ENCODE assay signal across 2 cellular contexts in the genomic region with DNA sequence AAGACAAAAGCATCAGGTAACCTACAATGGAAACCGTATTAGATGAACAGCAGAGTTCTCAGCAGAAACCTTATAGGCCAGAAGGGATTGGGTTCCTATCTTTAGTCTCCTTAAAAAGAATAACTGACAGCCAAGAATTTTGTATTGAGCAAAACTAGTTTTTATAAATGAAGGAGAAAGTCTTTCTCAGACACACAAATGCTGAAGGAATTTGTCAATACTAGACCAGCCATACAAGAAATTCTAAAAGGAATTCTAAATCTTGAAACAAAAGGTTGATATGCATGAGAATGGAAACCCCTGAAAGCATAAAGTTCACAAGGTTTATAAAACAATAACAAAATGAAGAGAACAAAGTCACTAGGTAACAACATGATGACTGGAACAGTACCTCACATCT.
A peak's percentile ranks its signal among the peaks of the same experiment; 100 is the strongest.
TF ChIP-seq lines count a peak whose summit lies in the region.

No MANE protein-coding gene starts in this region.

TF ChIP-seq in HepG2, 621 proteins besides CTCF, POLR2A, EP300 and RAD21:
- TF ChIP-seq ZNF337 (CRISPR knock-in tag; IDR thresholded peaks at IDR 0.05; ENCODE audit: borderline replicate concordance, low read depth) (peak; percentile 99; the same call in 1 of the 2 replicates), RXRB (CRISPR knock-in tag; IDR thresholded peaks at IDR 0.05; ENCODE audit: borderline replicate concordance) (no peak)
TF ChIP-seq in HepG2: peak in this region for 1.

TF ChIP-seq in HEK293, 187 proteins besides CTCF, POLR2A, EP300 and RAD21:
- no peak for TF ChIP-seq ZNF639 (tag by site-specific recombination; IDR thresholded peaks at IDR 0.05)
- TF ChIP-seq ZNF654 (tag by site-specific recombination; IDR thresholded peaks at IDR 0.05; ENCODE audit: low read depth), result no peak
- no peak for TF ChIP-seq PBX3 (CRISPR knock-in tag; IDR thresholded peaks at IDR 0.05)
- TF ChIP-seq ZEB2 (tag by site-specific recombination; IDR thresholded peaks at IDR 0.05), result no peak
- TF ChIP-seq, protein P1, sequence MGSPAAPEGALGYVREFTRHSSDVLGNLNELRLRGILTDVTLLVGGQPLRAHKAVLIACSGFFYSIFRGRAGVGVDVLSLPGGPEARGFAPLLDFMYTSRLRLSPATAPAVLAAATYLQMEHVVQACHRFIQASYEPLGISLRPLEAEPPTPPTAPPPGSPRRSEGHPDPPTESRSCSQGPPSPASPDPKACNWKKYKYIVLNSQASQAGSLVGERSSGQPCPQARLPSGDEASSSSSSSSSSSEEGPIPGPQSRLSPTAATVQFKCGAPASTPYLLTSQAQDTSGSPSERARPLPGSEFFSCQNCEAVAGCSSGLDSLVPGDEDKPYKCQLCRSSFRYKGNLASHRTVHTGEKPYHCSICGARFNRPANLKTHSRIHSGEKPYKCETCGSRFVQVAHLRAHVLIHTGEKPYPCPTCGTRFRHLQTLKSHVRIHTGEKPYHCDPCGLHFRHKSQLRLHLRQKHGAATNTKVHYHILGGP (tag by site-specific recombination; IDR thresholded peaks at IDR 0.05), result no peak
- TF ChIP-seq ZNF530 (tag by site-specific recombination; IDR thresholded peaks at IDR 0.05; ENCODE audit: low read depth), result no peak
- TF ChIP-seq ZNF175 (tag by site-specific recombination; IDR thresholded peaks at IDR 0.05), result no peak
- no peak for TF ChIP-seq ZNF112 (tag by site-specific recombination; IDR thresholded peaks at IDR 0.05)
- no peak for TF ChIP-seq ZSCAN4 (tag by site-specific recombination; IDR thresholded peaks at IDR 0.05)
- TF ChIP-seq ZNF626 (tag by site-specific recombination; IDR thresholded peaks at IDR 0.05), result 0 out of 2 replicates have a peak, but pooled peaks have one; percentile 39
- TF ChIP-seq ZNF747 (tag by site-specific recombination; IDR thresholded peaks at IDR 0.05), result no peak
- no peak for TF ChIP-seq ZNF292 (tag by site-specific recombination; IDR thresholded peaks at IDR 0.05; ENCODE audit: borderline replicate concordance, low read depth)
- no peak for TF ChIP-seq ZNF549 (tag by site-specific recombination; IDR thresholded peaks at IDR 0.05)
- peak; percentile 93 for TF ChIP-seq SETDB1 (IDR thresholded peaks at IDR 0.05; ENCODE audit: insufficient read length, low read length)
- TF ChIP-seq ZNF350 (tag by site-specific recombination; IDR thresholded peaks at IDR 0.05), result no peak
